ENCODE assay signal across 12 cellular contexts in genomic region chr15:45114076-45114750, GRCh38. TPM values are rescaled to one million over a fixed set of nuclear protein-coding genes. Genes with fewer than 3 reads are reported as not detected.
A peak's percentile ranks its signal among the peaks of the same experiment; 100 is the strongest.
DNase-seq lines count a peak whose midpoint lies in the region; ATAC-seq and TF ChIP-seq lines count a peak whose summit lies in the region.
"Had no signal": no experiment of that assay in that cellular context is flagged by ENCODE, and none has a peak within 500 bp of the region (broad histone marks: within the 10 kb centered on the region; RNA-seq: fewer than 3 reads in every experiment).

DUOX2 (minus strand) TSS chr15:45114172; CDS start chr15:45113411, 761 bp downstream.
DUOXA2 (plus strand) TSS chr15:45114326; CDS start chr15:45114606, 280 bp downstream.

- H3K9me3 ChIP-seq in T-helper 17 cell (ENCODE audit: control insufficient read depth, low read length, poor library complexity, severe bottlenecking) (no peaks in the 10 kb centered on the region), iPS-20b (ENCODE audit: insufficient read depth, low read depth, low read length) (peaks cover 11% of the 10 kb centered on the region; the same call in 1 of the 2 replicates), stomach (no peaks in the 10 kb centered on the region), OCI-LY7 (ENCODE audit: low read length) (no peaks in the 10 kb centered on the region)

- CTCF ChIA-PET in activated naive CD4-positive, alpha-beta T cell treated with anti-CD3 and anti-CD28 coated beads, Interleukin-2, amount 10 ng/mL, durations not matched to agents 7 days and 5 days (lab: Charles Lee), result interaction anchor here (2.3 kb wide), 1 partner anchor 9 kb away, joined by 5 read pairs; no protein-coding TSS in a partner anchor
- CTCF ChIA-PET in OCI-LY7 (lab: Charles Lee; ENCODE audit: unreplicated experiment), result no interaction called here

- WGBS in stomach, 5 donors, result 1 to 2% (median 2%) methylated on average over 32 to 42 of the region's 42 CpGs

- H3K27me3 ChIP-seq in iPS-20b (ENCODE audit: insufficient read depth, low read length) (peaks cover 99% of the 10 kb centered on the region), stomach (peaks cover 36 to 99% (median 74%) of the 10 kb centered on the region in 3 donors)

- H3K4me1 Mint-ChIP-seq in activated naive CD4-positive, alpha-beta T cell treated with anti-CD3 and anti-CD28 coated beads, Interleukin-2, amount 10 ng/mL, durations not matched to agents 7 days and 5 days, result peaks cover 33% of the 10 kb centered on the region
- H3K4me1 Mint-ChIP-seq in T-helper 17 cell, result peaks cover 39% of the 10 kb centered on the region

- no TSS peak for BruUV-seq in OCI-LY7 (replicated peaks; lab: Mats Ljungman, UMichigan)

- H3K27ac ChIP-seq in iPS-20b (ENCODE audit: low read length), result no peak within 1 kb of the TSS
- H3K27ac ChIP-seq in stomach, result peak within 1 kb of the TSS in 2 of 5 donors; percentile 36 to 56
- no peak within 1 kb of the TSS for H3K27ac ChIP-seq in OCI-LY7 (ENCODE audit: low read depth, low read length, poor library complexity, severe bottlenecking)

- no peak for TF ChIP-seq POLR2A in stomach (IDR thresholded peaks at IDR 0.05)

- no peak for TF ChIP-seq CTCF in stomach (IDR thresholded peaks at IDR 0.05)
- no peak for TF ChIP-seq CTCF in OCI-LY7 (conservative IDR thresholded peaks at IDR 0.05; ENCODE audit: low read length)

- DNase-seq in activated naive CD4-positive, alpha-beta T cell treated with anti-CD3 and anti-CD28 coated beads, Interleukin-2, amount 10 ng/mL, durations not matched to agents 7 days and 5 days, result no peak
- no peak for DNase-seq in activated naive CD4-positive, alpha-beta T cell (lab: John Stamatoyannopoulos, UW)
- no peak for DNase-seq in T-helper 17 cell
- peak; percentile 74 for DNase-seq in stomach
- no peak for DNase-seq in EL
- no peak for DNase-seq in OCI-LY7 (ENCODE audit: low spot score)
- no peak for DNase-seq in KBM-7
- DNase-seq: COR-L47; effector memory CD4-positive, alpha-beta T cell; NCI-H187; small intestine had no signal

- no peaks in the 10 kb centered on the region for H3K36me3 ChIP-seq in iPS-20b (ENCODE audit: insufficient read depth, low read depth, low read length)
- no peaks in the 10 kb centered on the region for H3K36me3 ChIP-seq in stomach
- no peaks in the 10 kb centered on the region for H3K36me3 ChIP-seq in OCI-LY7 (ENCODE audit: insufficient read depth, low read length)

- H3K9me2 ChIP-seq in OCI-LY7 (ENCODE audit: insufficient read depth, low read length), result no peaks in the 10 kb centered on the region

- no peaks in the 10 kb centered on the region for H3K36me3 Mint-ChIP-seq in activated naive CD4-positive, alpha-beta T cell treated with anti-CD3 and anti-CD28 coated beads, Interleukin-2, amount 10 ng/mL, durations not matched to agents 7 days and 5 days
- peaks cover 6% of the 10 kb centered on the region for H3K36me3 Mint-ChIP-seq in T-helper 17 cell (ENCODE audit: low read depth)

- no peak within 1 kb of the TSS for H3K4me3 Mint-ChIP-seq in activated naive CD4-positive, alpha-beta T cell treated with anti-CD3 and anti-CD28 coated beads, Interleukin-2, amount 10 ng/mL, durations not matched to agents 7 days and 5 days
- H3K4me3 Mint-ChIP-seq in T-helper 17 cell, result peak within 1 kb of the TSS; percentile 81

- no peak for ATAC-seq in T-helper 17 cell

- no peak within 1 kb of the TSS for H3K9ac ChIP-seq in iPS-20b (ENCODE audit: low read depth, low read length)

- TF ChIP-seq EP300 in stomach (IDR thresholded peaks at IDR 0.05), result no peak

- no peaks in the 10 kb centered on the region for H3K79me2 ChIP-seq in OCI-LY7 (ENCODE audit: insufficient read depth, low read depth, low read length)

- H3K27me3 Mint-ChIP-seq in activated naive CD4-positive, alpha-beta T cell treated with anti-CD3 and anti-CD28 coated beads, Interleukin-2, amount 10 ng/mL, durations not matched to agents 7 days and 5 days, result peaks cover 96% of the 10 kb centered on the region
- peaks cover 88% of the 10 kb centered on the region for H3K27me3 Mint-ChIP-seq in T-helper 17 cell

- POLR2A ChIA-PET in OCI-LY7 (lab: Charles Lee), result no interaction called here

- intact Hi-C loops in stomach (cut with DNase I; ENCODE audit: low total_unique reads) (no loop called here), OCI-LY7 (cut with micrococcal nuclease; ENCODE audit: unreplicated experiment) (no loop called here)

- no peak within 1 kb of the TSS for H2AFZ ChIP-seq in OCI-LY7 (ENCODE audit: low read length)

- no peaks in the 10 kb centered on the region for H3K9me3 Mint-ChIP-seq in activated naive CD4-positive, alpha-beta T cell treated with anti-CD3 and anti-CD28 coated beads, Interleukin-2, amount 10 ng/mL, durations not matched to agents 7 days and 5 days

- peak within 1 kb of the TSS; percentile 50; the same call in 1 of the 2 replicates for H3K4me3 ChIP-seq in iPS-20b (ENCODE audit: low read length)
- peak within 1 kb of the TSS; percentile 19 to 52 (median 36) for H3K4me3 ChIP-seq in stomach
- H3K4me3 ChIP-seq in OCI-LY7 (ENCODE audit: low read depth, low read length, poor library complexity, severe bottlenecking), result no peak within 1 kb of the TSS

- H3K4me1 ChIP-seq in iPS-20b (ENCODE audit: insufficient read depth, low read length) (no peaks in the 10 kb centered on the region; the same call in 1 of the 2 replicates), stomach (peaks cover 38 to 62% (median 58%) of the 10 kb centered on the region in 4 donors), OCI-LY7 (ENCODE audit: insufficient read depth, low read length, poor library complexity, severe bottlenecking) (no peaks in the 10 kb centered on the region)

- no peaks in the 10 kb centered on the region for H4K20me1 ChIP-seq in OCI-LY7 (ENCODE audit: insufficient read depth, low read length)

- in situ Hi-C loops in KBM-7 (cut with MboI; ENCODE audit: low pct_unique_long_range_greater_than_20kb, low sequenced_read_pairs), result loop anchor here (25.0 kb wide), 1 partner anchor 152 kb away; the partner anchor contains the start of gene TERB2

- peak within 1 kb of the TSS; percentile 45 for H3K27ac Mint-ChIP-seq in activated naive CD4-positive, alpha-beta T cell treated with anti-CD3 and anti-CD28 coated beads, Interleukin-2, amount 10 ng/mL, durations not matched to agents 7 days and 5 days
- H3K27ac Mint-ChIP-seq in T-helper 17 cell, result no peak within 1 kb of the TSS

- H3K4me2 ChIP-seq in OCI-LY7 (ENCODE audit: low read length), result no peak within 1 kb of the TSS; the same call in 1 of the 2 replicates

RNA-seq across cellular contexts. Expression of gene DUOX2, which starts in this region (rescaled TPM):
- total RNA-seq in T-helper 17 cell, result under 1 TPM in 1 of 2 donors, not detected in 1; 0.27 TPM
- 100 to 1,000 TPM in 2 of 5 donors, 10 to 100 TPM in 2, 1 to 10 TPM in 1; 1.2 to 445 (median 94.9) TPM for total RNA-seq in stomach
- 10 to 100 TPM in 2 of 3 donors, 1 to 10 TPM in 1; 6.4 to 22.9 (median 21.1) TPM for polyA plus RNA-seq in stomach
- total RNA-seq in OCI-LY7 (2014; rRNA removed; shearing (Covaris generic)), result 0.03 and 0.05 TPM in 2 replicates
- total RNA-seq in OCI-LY7 (2022), result 0.06 TPM in 1 of 2 replicates, not detected in the other

RNA-seq across cellular contexts. Expression of gene DUOXA2, which starts in this region (rescaled TPM):
- not detected for total RNA-seq in T-helper 17 cell
- total RNA-seq in stomach, result 100 to 1,000 TPM in 1 of 5 donors, 10 to 100 TPM in 2, 1 to 10 TPM in 1, not detected in 1; 1.3 to 119 (median 28.0) TPM
- polyA plus RNA-seq in stomach, result 10 to 100 TPM in 2 of 3 donors, 1 to 10 TPM in 1; 8.9 to 43.3 (median 25.0) TPM
- total RNA-seq in OCI-LY7 (2014; rRNA removed; shearing (Covaris generic)), result not detected in 2 replicates
- total RNA-seq in OCI-LY7 (2022), result not detected in 2 replicates
